Comparison of ENCODE assay signal across 18 cellular contexts in genomic region chr2:232349546-232349945, GRCh38. TPM values are rescaled to one million over a fixed set of nuclear protein-coding genes. Genes with fewer than 3 reads are reported as not detected.
DNase-seq lines count a peak whose midpoint lies in the region; ATAC-seq, FAIRE-seq and TF ChIP-seq lines count a peak whose summit lies in the region.
"Had no signal": no experiment of that assay in that cellular context is flagged by ENCODE, and none has a peak within 500 bp of the region (broad histone marks: within the 10 kb centered on the region; RNA-seq: fewer than 3 reads in every experiment).

No MANE protein-coding gene starts in this region.

- H3K36me3 Mint-ChIP-seq in activated T-cell treated with anti-CD3 and anti-CD28 coated beads, Interleukin-2, amount 50 U/mL, for 72 hours (ENCODE audit: insufficient read depth in 2 of 2) = no peaks in the 10 kb centered on the region

- 36% methylated on average over 2 of the region's 7 CpGs for WGBS in HepG2 (ENCODE audit: low lambda C conversion rate)
- WGBS in sigmoid colon, 2 donors = 40 to 74% methylated on average over 7 of the region's 7 CpGs

- no peaks in the 10 kb centered on the region for H3K4me1 Mint-ChIP-seq in activated T-cell treated with anti-CD3 and anti-CD28 coated beads, Interleukin-2, amount 50 U/mL, for 72 hours (ENCODE audit: low read depth)

- intact Hi-C loops in HepG2 (cut with micrococcal nuclease; ENCODE audit: unreplicated experiment) = no loop called here
- intact Hi-C loops in sigmoid colon (cut with DNase I) = no loop called here

- no peaks in the 10 kb centered on the region for H3K9me3 ChIP-seq in Loucy (ENCODE audit: insufficient read depth, low read depth, low read length)
- no peaks in the 10 kb centered on the region for H3K9me3 ChIP-seq in HepG2 (ENCODE audit: low read length)
- H3K9me3 ChIP-seq in sigmoid colon = peaks cover 0 to 2% (median 0%) of the 10 kb centered on the region in 4 donors
- H3K9me3 ChIP-seq: Caco-2 had no signal

- no TSS peak for BruUV-seq in HepG2 (replicated peaks; lab: Mats Ljungman, UMichigan)

- H3K36me3 ChIP-seq in Loucy (ENCODE audit: insufficient read depth, low read length) (no peaks in the 10 kb centered on the region), HepG2 (replicated peaks in 1 of 2; ENCODE audit: control insufficient read depth in 1 of 2, insufficient read depth in 2 of 2, low read length in 2 of 2) (no peaks in the 10 kb centered on the region), sigmoid colon (no peaks in the 10 kb centered on the region)

- H3K27ac Mint-ChIP-seq in activated T-cell treated with anti-CD3 and anti-CD28 coated beads, Interleukin-2, amount 50 U/mL, for 72 hours = no peak overlapping the region

- TF ChIP-seq POLR2A in HepG2 (IDR thresholded peaks at IDR 0.05; ENCODE audit: insufficient read depth in 1 of 2, low read depth in 2 of 2, low read length in 2 of 2) (no peak), sigmoid colon (IDR thresholded peaks at IDR 0.05) (no peak)

- H4K20me1 ChIP-seq in Loucy (ENCODE audit: insufficient read depth, low read length, poor library complexity, severe bottlenecking) (no peaks in the 10 kb centered on the region), HepG2 (ENCODE audit: insufficient read depth, low read length) (no peaks in the 10 kb centered on the region)

- TF ChIP-seq EP300 in HepG2 (IDR thresholded peaks at IDR 0.05; ENCODE audit: low read depth in 2 of 2, low read length in 2 of 2) (no peak), HepG2 (CRISPR knock-in tag; IDR thresholded peaks at IDR 0.05; ENCODE audit: borderline replicate concordance) (no peak), sigmoid colon (IDR thresholded peaks at IDR 0.05) (no peak)

- ATAC-seq in activated T-cell treated with anti-CD3 and anti-CD28 coated beads, Interleukin-2, amount 50 U/mL, for 72 hours (replicated peaks in 1 of 2) = no peak
- ATAC-seq in HepG2 = no peak
- no peak for ATAC-seq in HG03565 (IDR thresholded peaks at IDR 0.05; ENCODE audit: unreplicated experiment)
- ATAC-seq in GM18907 (IDR thresholded peaks at IDR 0.05; ENCODE audit: unreplicated experiment) = no peak

- H3K9ac ChIP-seq in Loucy (ENCODE audit: low read depth, low read length, poor library complexity, severe bottlenecking) = no peak overlapping the region
- no peak overlapping the region for H3K9ac ChIP-seq in HepG2 (ENCODE audit: insufficient read depth, low read depth, low read length)

- FAIRE-seq in HepG2 (lab: Jason Lieb, UNC) = no peak
- FAIRE-seq: RCC 7860 had no signal

- no peak for TF ChIP-seq RAD21 in HepG2 (CRISPR knock-in tag; IDR thresholded peaks at IDR 0.05)

- H2AFZ ChIP-seq in Loucy (ENCODE audit: low read length) = no peak overlapping the region
- no peak overlapping the region for H2AFZ ChIP-seq in HepG2 (ENCODE audit: low read length)

- H3K27me3 Mint-ChIP-seq in activated T-cell treated with anti-CD3 and anti-CD28 coated beads, Interleukin-2, amount 50 U/mL, for 72 hours (ENCODE audit: low read depth) = peaks cover 20% of the 10 kb centered on the region

- H3K27ac ChIP-seq in HepG2 (ENCODE audit: extremely low read length, insufficient read depth, low read length) (no peak overlapping the region), sigmoid colon (no peak overlapping the region)

- H3K9me3 Mint-ChIP-seq in activated T-cell treated with anti-CD3 and anti-CD28 coated beads, Interleukin-2, amount 50 U/mL, for 72 hours = no peaks in the 10 kb centered on the region

- no peaks in the 10 kb centered on the region for H3K9me2 ChIP-seq in Loucy (replicated peaks; ENCODE audit: low read depth, low read length)

- no peaks in the 10 kb centered on the region for H3K27me3 ChIP-seq in Loucy (ENCODE audit: insufficient read depth, low read length, poor library complexity, severe bottlenecking)
- H3K27me3 ChIP-seq in HepG2 (ENCODE audit: control insufficient read depth in 1 of 2, insufficient read depth in 2 of 2, low read length in 2 of 2) = peaks cover 18 to 68% of the 10 kb centered on the region in 2 experiments
- H3K27me3 ChIP-seq in sigmoid colon = peaks cover 29 to 53% (median 48%) of the 10 kb centered on the region in 3 donors

- no peaks in the 10 kb centered on the region for H3K79me2 ChIP-seq in Loucy (ENCODE audit: insufficient read depth, low read length)
- no peaks in the 10 kb centered on the region for H3K79me2 ChIP-seq in HepG2 (ENCODE audit: insufficient read depth, low read length)

- H3K4me3 ChIP-seq in Loucy (ENCODE audit: low read length, poor library complexity, severe bottlenecking) = no peak overlapping the region
- no peak overlapping the region for H3K4me3 ChIP-seq in HepG2 (replicated peaks in 1 of 3; ENCODE audit: insufficient read depth in 1 of 3, low read depth in 2 of 3, low read length in 3 of 3)
- no peak overlapping the region for H3K4me3 ChIP-seq in sigmoid colon

- CTCF ChIA-PET in HepG2 (lab: Yijun Ruan, JAX; ENCODE audit: low intra/inter-chr PET ratio, low total read pairs) = no interaction called here

- POLR2A ChIA-PET in HepG2 (lab: Yijun Ruan, JAX) = no interaction called here

- no peak for TF ChIP-seq CTCF in Loucy (conservative IDR thresholded peaks at IDR 0.05; ENCODE audit: low read length)
- TF ChIP-seq CTCF in HepG2 (CRISPR knock-in tag; IDR thresholded peaks at IDR 0.05) = no peak
- no peak for TF ChIP-seq CTCF in sigmoid colon (IDR thresholded peaks at IDR 0.05)

- peak; percentile 4 for DNase-seq in activated T-cell treated with anti-CD3 and anti-CD28 coated beads, Interleukin-2, amount 50 U/mL, for 1 hour
- no peak for DNase-seq in activated T-cell treated with anti-CD3 and anti-CD28 coated beads, Interleukin-2, amount 50 U/mL, for 72 hours
- no peak for DNase-seq in HepG2 (ENCODE audit: low spot score)
- peak; percentile 58 for DNase-seq in sigmoid colon
- DNase-seq in GDM1 (lab: John Stamatoyannopoulos, UW) = no peak
- DNase-seq: NCI-H1105, NCI-H187, NCI-H2171, NCI-H82, SIG-M5 had no signal

- peak overlapping the region; percentile 12 for H3K4me2 ChIP-seq in Loucy (ENCODE audit: low read depth, low read length, poor library complexity, severe bottlenecking)
- no peak overlapping the region for H3K4me2 ChIP-seq in HepG2 (ENCODE audit: low read depth, low read length)

- H3K4me1 ChIP-seq in Loucy (ENCODE audit: insufficient read depth, low read length, poor library complexity, severe bottlenecking) = peaks cover 7% of the 10 kb centered on the region
- H3K4me1 ChIP-seq in HepG2 (ENCODE audit: insufficient read depth, low read length) = peaks cover 10% of the 10 kb centered on the region
- H3K4me1 ChIP-seq in sigmoid colon = peaks cover 0 to 19% (median 16%) of the 10 kb centered on the region in 4 donors
- H3K4me1 ChIP-seq: Caco-2 had no signal

- in situ Hi-C loops in HepG2 (cut with HindIII; ENCODE audit: extremely low pct_ligation_motif_present, low pct_unique_long_range_greater_than_20kb) = no loop called here

- H3K4me3 Mint-ChIP-seq in activated T-cell treated with anti-CD3 and anti-CD28 coated beads, Interleukin-2, amount 50 U/mL, for 72 hours = no peak overlapping the region

- no peaks in the 10 kb centered on the region for H3F3A ChIP-seq in Loucy (ENCODE audit: low read depth)

RNA-seq across cellular contexts. Expression of gene ALPP, which starts 29.0 kb away (rescaled TPM):
- not detected for total RNA-seq in activated T-cell treated with anti-CD3 and anti-CD28 coated beads, Interleukin-2, amount 50 U/mL, for 72 hours
- total RNA-seq in HepG2 (2016; rRNA removed; fragmentation: Illumina TruSeq; extraction: Trizol) (not detected in 2 replicates), sigmoid colon (not detected)
- not detected in 2 replicates for total RNA-seq in HepG2 (2016; cell fraction: cytosol; rRNA removed; fragmentation: Illumina TruSeq; extraction: Trizol; ENCODE audit: low read depth)
- not detected in 2 replicates for total RNA-seq in HepG2 (2016; cell fraction: insoluble cytoplasmic fraction; rRNA removed; fragmentation: Illumina TruSeq; extraction: Trizol)
- total RNA-seq in HepG2 (2016; cell fraction: membrane; rRNA removed; fragmentation: Illumina TruSeq; extraction: Trizol) = not detected in 2 replicates
- not detected in 2 replicates for total RNA-seq in HepG2 (2016; cell fraction: nucleus; rRNA removed; fragmentation: Illumina TruSeq; extraction: Trizol)
- polyA plus RNA-seq in HepG2 (2011; rRNA removed) (not detected in 2 replicates), sigmoid colon (under 1 TPM in 1 of 3 donors, not detected in 2; 0.03 TPM)
- not detected in 2 replicates for polyA plus RNA-seq in HepG2 (2011; cell fraction: cytosol; rRNA removed)
- polyA plus RNA-seq in HepG2 (2011; cell fraction: nucleus; rRNA removed) = not detected in 2 replicates
- not detected in 2 replicates for polyA plus RNA-seq in HepG2 (2012)
- not detected in 2 replicates for polyA plus RNA-seq in HepG2 (2016; cell fraction: cytosol; fragmentation: Illumina TruSeq; extraction: Trizol; ENCODE audit: low read depth)
- polyA plus RNA-seq in HepG2 (2016; cell fraction: insoluble cytoplasmic fraction; fragmentation: Illumina TruSeq; extraction: Trizol; ENCODE audit: low read depth) = not detected in 2 replicates
- not detected in 2 replicates for polyA plus RNA-seq in HepG2 (2016; cell fraction: membrane; fragmentation: Illumina TruSeq; extraction: Trizol; ENCODE audit: low read depth)
- polyA plus RNA-seq in HepG2 (2016; cell fraction: nucleus; fragmentation: Illumina TruSeq; extraction: Trizol; ENCODE audit: insufficient read depth, low read depth) = not detected in 2 replicates
- polyA minus RNA-seq in HepG2 (2011; rRNA and poly(A)+ RNA removed; ENCODE audit: low replicate concordance) = 1.1 TPM in 1 of 2 replicates, not detected in the other
- polyA minus RNA-seq in HepG2 (2011; cell fraction: cytosol; rRNA and poly(A)+ RNA removed) = not detected in 2 replicates
- not detected in 2 replicates for polyA minus RNA-seq in HepG2 (2011; cell fraction: nucleus; rRNA and poly(A)+ RNA removed)
- total RNA-seq: NCI-H460 had no signal

RNA-seq across cellular contexts. Expression of gene ALPG, which starts 57.1 kb away (rescaled TPM):
- not detected for total RNA-seq in activated T-cell treated with anti-CD3 and anti-CD28 coated beads, Interleukin-2, amount 50 U/mL, for 72 hours
- total RNA-seq in HepG2 (2016; rRNA removed; fragmentation: Illumina TruSeq; extraction: Trizol) (not detected in 2 replicates), sigmoid colon (not detected)
- total RNA-seq in HepG2 (2016; cell fraction: cytosol; rRNA removed; fragmentation: Illumina TruSeq; extraction: Trizol; ENCODE audit: low read depth) = not detected in 2 replicates
- not detected in 2 replicates for total RNA-seq in HepG2 (2016; cell fraction: insoluble cytoplasmic fraction; rRNA removed; fragmentation: Illumina TruSeq; extraction: Trizol)
- not detected in 2 replicates for total RNA-seq in HepG2 (2016; cell fraction: membrane; rRNA removed; fragmentation: Illumina TruSeq; extraction: Trizol)
- not detected in 2 replicates for total RNA-seq in HepG2 (2016; cell fraction: nucleus; rRNA removed; fragmentation: Illumina TruSeq; extraction: Trizol)
- polyA plus RNA-seq in HepG2 (2011; rRNA removed) (not detected in 2 replicates), sigmoid colon (under 1 TPM in 1 of 3 donors, not detected in 2; 0.10 TPM)
- polyA plus RNA-seq in HepG2 (2011; cell fraction: cytosol; rRNA removed) = not detected in 2 replicates
- not detected in 2 replicates for polyA plus RNA-seq in HepG2 (2011; cell fraction: nucleus; rRNA removed)
- polyA plus RNA-seq in HepG2 (2012) = not detected in 2 replicates
- polyA plus RNA-seq in HepG2 (2016; cell fraction: cytosol; fragmentation: Illumina TruSeq; extraction: Trizol; ENCODE audit: low read depth) = not detected in 2 replicates
- not detected in 2 replicates for polyA plus RNA-seq in HepG2 (2016; cell fraction: insoluble cytoplasmic fraction; fragmentation: Illumina TruSeq; extraction: Trizol; ENCODE audit: low read depth)
- not detected in 2 replicates for polyA plus RNA-seq in HepG2 (2016; cell fraction: membrane; fragmentation: Illumina TruSeq; extraction: Trizol; ENCODE audit: low read depth)
- not detected in 2 replicates for polyA plus RNA-seq in HepG2 (2016; cell fraction: nucleus; fragmentation: Illumina TruSeq; extraction: Trizol; ENCODE audit: insufficient read depth, low read depth)
- polyA minus RNA-seq in HepG2 (2011; rRNA and poly(A)+ RNA removed; ENCODE audit: low replicate concordance) = 0.12 TPM in 1 of 2 replicates, not detected in the other
- not detected in 2 replicates for polyA minus RNA-seq in HepG2 (2011; cell fraction: cytosol; rRNA and poly(A)+ RNA removed)
- polyA minus RNA-seq in HepG2 (2011; cell fraction: nucleus; rRNA and poly(A)+ RNA removed) = not detected in 2 replicates
- total RNA-seq: A172, H4, NCI-H460 had no signal

Comparison
In these comparisons a context has a peak if more than half of its experiments do, and no peak if none do; other contexts are left out.
1. DNase-seq: peak in activated T-cell treated with anti-CD3 and anti-CD28 coated beads, Interleukin-2, amount 50 U/mL, for 1 hour (single experiment) and sigmoid colon (single experiment); none in activated T-cell treated with anti-CD3 and anti-CD28 coated beads, Interleukin-2, amount 50 U/mL, for 72 hours (0 of 2), HepG2 (single experiment) and GDM1 (single experiment).